Comparison of ENCODE assay signal across 8 cellular contexts in genomic region chr15:68821190-68821897, GRCh38. TPM values are rescaled to one million over a fixed set of nuclear protein-coding genes. Genes with fewer than 3 reads are reported as not detected.
DNase-seq lines count a peak whose midpoint lies in the region; ATAC-seq and TF ChIP-seq lines count a peak whose summit lies in the region.

No MANE protein-coding gene starts in this region.

- DNase-seq in GM06990 (ENCODE audit: extremely low read depth, insufficient read length) (no peak), LoVo (ENCODE audit: low spot score) (peak; percentile 32), brain microvascular endothelial cell (no peak), thoracic aorta (ENCODE audit: low spot score) (no peak), AML-193 (lab: John Stamatoyannopoulos, UW) (no peak), GOT3 (lab: John Stamatoyannopoulos, UW) (no peak)

- ATAC-seq in GM21786 (IDR thresholded peaks at IDR 0.05; ENCODE audit: unreplicated experiment) (peak; percentile 6), thoracic aorta (ENCODE audit: insufficient number of reproducible peaks, low FRiP score, low read depth) (no peak)

- H3K9me3 ChIP-seq in liver (ENCODE audit: control insufficient read depth in 4 of 4, low read length in 3 of 4) (no peaks in the 10 kb centered on the region), thoracic aorta (no peaks in the 10 kb centered on the region)

- under 1% methylated on average over 63 of the region's 63 CpGs for WGBS in liver

- H3K9ac ChIP-seq in liver (ENCODE audit: low read depth in 1 of 2, low read length in 2 of 2): peak overlapping the region; percentile 64 to 71

- in situ Hi-C loops in brain microvascular endothelial cell (cut with HindIII; ENCODE audit: low pct_ligation_motif_present, low sequenced_read_pairs): no loop called here

- H3K27ac ChIP-seq in brain microvascular endothelial cell (no peak overlapping the region), liver (ENCODE audit: low read depth in 1 of 2, low read length in 2 of 2) (peak overlapping the region; percentile 98 to 99), thoracic aorta (peak overlapping the region; percentile 65 to 99)

- H3K36me3 ChIP-seq in GM06990 (ENCODE audit: control insufficient read depth, insufficient read depth, low read length): no peaks in the 10 kb centered on the region
- no peaks in the 10 kb centered on the region for H3K36me3 ChIP-seq in brain microvascular endothelial cell (replicated peaks)
- no peaks in the 10 kb centered on the region for H3K36me3 ChIP-seq in liver (ENCODE audit: control insufficient read depth in 4 of 4, insufficient read depth in 3 of 4, low read depth in 1 of 4, low read length in 3 of 4)
- no peaks in the 10 kb centered on the region for H3K36me3 ChIP-seq in thoracic aorta

- TF ChIP-seq CTCF in GM06990 (IDR thresholded peaks at IDR 0.05; ENCODE audit: insufficient read depth, low read length, poor library complexity, severe bottlenecking) (no peak), brain microvascular endothelial cell (IDR thresholded peaks at IDR 0.05; ENCODE audit: low read depth, low read length, missing control alignments) (no peak), liver (IDR thresholded peaks at IDR 0.05; ENCODE audit: low read depth, low read length, missing input control) (no peak), thoracic aorta (IDR thresholded peaks at IDR 0.05) (no peak)

- no peaks in the 10 kb centered on the region for H3K27me3 ChIP-seq in GM06990 (replicated peaks; ENCODE audit: control insufficient read depth, insufficient read depth, low read length)
- H3K27me3 ChIP-seq in brain microvascular endothelial cell (replicated peaks): no peaks in the 10 kb centered on the region
- no peaks in the 10 kb centered on the region for H3K27me3 ChIP-seq in liver (ENCODE audit: control insufficient read depth in 4 of 4, insufficient read depth in 4 of 4, low read length in 3 of 4)
- H3K27me3 ChIP-seq in thoracic aorta (replicated peaks; ENCODE audit: insufficient read depth): no peaks in the 10 kb centered on the region

- H3K4me3 ChIP-seq in GM06990 (replicated peaks; ENCODE audit: low read depth, low read length) (peak overlapping the region; percentile 96), brain microvascular endothelial cell (ENCODE audit: low read depth, low read length) (peak overlapping the region; percentile 95), liver (ENCODE audit: low read depth in 1 of 3, low read length in 3 of 3) (peak overlapping the region; percentile 79 to 94 (median 87)), thoracic aorta (peak overlapping the region; percentile 98)

- TF ChIP-seq RAD21 in liver (IDR thresholded peaks at IDR 0.05): no peak

- peaks cover 0 to 17% (median 10%) of the 10 kb centered on the region in 4 donors for H3K4me1 ChIP-seq in liver (ENCODE audit: control insufficient read depth in 4 of 4, insufficient read depth in 4 of 4, low read length in 3 of 4)
- peaks cover 9 to 11% of the 10 kb centered on the region in 2 donors for H3K4me1 ChIP-seq in thoracic aorta (ENCODE audit: control insufficient read depth in 1 of 2, low read depth in 2 of 2)

TF ChIP-seq in liver, 16 proteins besides CTCF, POLR2A, EP300 and RAD21:
- no peak for TF ChIP-seq ZBTB33 (IDR thresholded peaks at IDR 0.05)
- TF ChIP-seq TAF1 (conservative IDR thresholded peaks at IDR 0.05): no peak

RNA-seq across cellular contexts. Expression of gene ANP32A, which starts 0.6 kb away (rescaled TPM):
- total RNA-seq in liver (10 to 100 TPM; 30.5 to 45.8 TPM), thoracic aorta (10 to 100 TPM; 46.0 to 54.2 TPM)
- 10 to 100 TPM; 33.0 to 60.4 TPM for polyA plus RNA-seq in liver
